8 cellular contexts compared by ENCODE assay signal in genomic region chr12:76083246-76083735, GRCh38. TPM values are rescaled to one million over a fixed set of nuclear protein-coding genes. Genes with fewer than 3 reads are reported as not detected.
A peak's percentile ranks its signal among the peaks of the same experiment; 100 is the strongest.
DNase-seq lines count a peak whose midpoint lies in the region; ATAC-seq, FAIRE-seq and TF ChIP-seq lines count a peak whose summit lies in the region.

No MANE protein-coding gene starts in this region.

- H3K79me2 ChIP-seq in HCT116 (ENCODE audit: insufficient read depth, low read length): peaks cover 60% of the 10 kb centered on the region

- H3K4me3 Mint-ChIP-seq in activated CD4-positive, alpha-beta memory T cell treated with anti-CD3 and anti-CD28 coated beads for 36 hours: peak overlapping the region; percentile 93

- TF ChIP-seq CTCF in HCT116 (IDR thresholded peaks at IDR 0.05 in 2 of 3, conservative IDR thresholded peaks at IDR 0.05 in 1 of 3; ENCODE audit: borderline replicate concordance in 1 of 3, insufficient read depth in 1 of 3, low read depth in 2 of 3, low read length in 2 of 3): no peak

- intact Hi-C loops in HCT116 (cut with micrococcal nuclease): loop anchor here (5.0 kb wide), 1 partner anchor 474 kb away; the partner anchor contains the start of gene OSBPL8
- intact Hi-C loops in activated CD4-positive, alpha-beta memory T cell treated with anti-CD3 and anti-CD28 coated beads for 36 hours (cut with micrococcal nuclease): loop anchor here (5.0 to 10.0 kb wide), 3 partner anchors 389 to 982 kb away; partner anchors contain the start of gene E2F7
- intact Hi-C loops in right cardiac atrium (cut with DNase I): loop anchor here in 2 of 4 donors (5.0 to 10.0 kb wide), 2 partner anchors 262 to 264 kb away; partner anchors contain the start of gene BBS10 (in 2 of the 2)

- WGBS in right cardiac atrium: 5% methylated on average over 11 of the region's 11 CpGs
- WGBS in small intestine, 3 donors: 8 to 13% (median 11%) methylated on average over 11 of the region's 11 CpGs

- H3K4me3 ChIP-seq in HCT116 (replicated peaks in 1 of 2; ENCODE audit: low read depth in 1 of 2, low read length in 2 of 2): peak overlapping the region; percentile 64 to 70
- peak overlapping the region; percentile 89 for H3K4me3 ChIP-seq in right cardiac atrium (ENCODE audit: low read length)
- H3K4me3 ChIP-seq in small intestine (ENCODE audit: low read depth in 1 of 2, low read length in 2 of 2): peak overlapping the region; percentile 64 to 77

- no peak for DNase-seq in HCT116 (ENCODE audit: low read depth, low spot score)
- no peak for DNase-seq in activated CD4-positive, alpha-beta memory T cell treated with anti-CD3 and anti-CD28 coated beads for 36 hours
- DNase-seq in right cardiac atrium: no peak
- DNase-seq in small intestine: no peak
- DNase-seq in NCI-H1417 treated with DMSO at 0.1 percent for 48 hours (lab: John Stamatoyannopoulos, UW): no peak
- DNase-seq in NCI-H82 (lab: John Stamatoyannopoulos, UW): no peak
- no peak for DNase-seq in DMS153 treated with DMSO at 0.1 percent for 48 hours (lab: John Stamatoyannopoulos, UW; ENCODE audit: unreplicated experiment)
- DNase-seq in RKO (ENCODE audit: low spot score): no peak

- H3K27ac ChIP-seq in HCT116 (ENCODE audit: low read depth, low read length): peak overlapping the region; percentile 88
- H3K27ac ChIP-seq in right cardiac atrium (ENCODE audit: low read length): no peak overlapping the region
- H3K27ac ChIP-seq in small intestine (ENCODE audit: low read depth in 1 of 2, low read length in 1 of 2): peak overlapping the region in 1 of 2 donors; percentile 97

- TF ChIP-seq POLR2A in HCT116 (IDR thresholded peaks at IDR 0.05; ENCODE audit: borderline replicate concordance, extremely low read depth, insufficient read depth, insufficient read length): no peak

- no peaks in the 10 kb centered on the region for H3K9me2 ChIP-seq in HCT116 (ENCODE audit: insufficient read depth)

- ATAC-seq in HCT116: no peak
- ATAC-seq in right cardiac atrium: no peak

- H3K9me3 Mint-ChIP-seq in activated CD4-positive, alpha-beta memory T cell treated with anti-CD3 and anti-CD28 coated beads for 36 hours: peaks cover 11% of the 10 kb centered on the region

- peaks cover 39% of the 10 kb centered on the region for H3K36me3 Mint-ChIP-seq in activated CD4-positive, alpha-beta memory T cell treated with anti-CD3 and anti-CD28 coated beads for 36 hours

- peaks cover 51% of the 10 kb centered on the region for H3K4me1 Mint-ChIP-seq in activated CD4-positive, alpha-beta memory T cell treated with anti-CD3 and anti-CD28 coated beads for 36 hours (ENCODE audit: low read depth)

- no peak overlapping the region for H2AFZ ChIP-seq in HCT116 (ENCODE audit: low read depth, low read length, poor library complexity, severe bottlenecking)

- peaks cover 0 to 9% of the 10 kb centered on the region in 2 experiments; a peak in 2 of 4 replicates for H3K36me3 ChIP-seq in HCT116 (ENCODE audit: control insufficient read depth in 1 of 2, insufficient read depth in 2 of 2, low read length in 2 of 2)
- H3K36me3 ChIP-seq in small intestine (ENCODE audit: control insufficient read depth in 2 of 2, insufficient read depth in 2 of 2, low read length in 2 of 2): no peaks in the 10 kb centered on the region

- RAD21 ChIA-PET in HCT116 (lab: Charles Lee; ENCODE audit: low non-redundant PET in 1 of 2, low total read pairs in 2 of 2, uncharacterized antibody in 2 of 2, unreplicated experiment in 2 of 2): no interaction called here

- H3K4me1 ChIP-seq in HCT116 (ENCODE audit: control insufficient read depth in 1 of 2, insufficient read depth in 2 of 2, low read length in 2 of 2) (peaks cover 13 to 27% of the 10 kb centered on the region in 2 experiments; a peak in 3 of 4 replicates), right cardiac atrium (ENCODE audit: control insufficient read depth, insufficient read depth, low read length) (peaks cover 2% of the 10 kb centered on the region), small intestine (ENCODE audit: control insufficient read depth in 2 of 2, insufficient read depth in 1 of 2, low read depth in 1 of 2, low read length in 1 of 2) (peaks cover 0 to 2% of the 10 kb centered on the region in 2 donors)

- POLR2A ChIA-PET in HCT116 (lab: Charles Lee): no interaction called here
- POLR2A ChIA-PET in activated CD4-positive, alpha-beta memory T cell treated with anti-CD3 and anti-CD28 coated beads for 36 hours (lab: Charles Lee): interaction anchor here (0.6 to 2.6 kb wide), 6 partner anchors 17 to 603 kb away, joined by 3 to 12 read pairs (median 5); partner anchors contain the start of genes GLIPR1, KRR1, OSBPL8 and PHLDA1

- H3K27me3 Mint-ChIP-seq in activated CD4-positive, alpha-beta memory T cell treated with anti-CD3 and anti-CD28 coated beads for 36 hours: no peaks in the 10 kb centered on the region

- peak overlapping the region; percentile 87 for H3K9ac ChIP-seq in HCT116 (ENCODE audit: low read length)

- H3K4me2 ChIP-seq in HCT116 (ENCODE audit: low read length): peak overlapping the region; percentile 81

- no peaks in the 10 kb centered on the region for H3K27me3 ChIP-seq in HCT116 (ENCODE audit: insufficient read depth, low read length)
- no peaks in the 10 kb centered on the region for H3K27me3 ChIP-seq in right cardiac atrium (ENCODE audit: control insufficient read depth, insufficient read depth)
- H3K27me3 ChIP-seq in small intestine (ENCODE audit: control insufficient read depth in 2 of 2, insufficient read depth in 2 of 2, low read length in 2 of 2): no peaks in the 10 kb centered on the region

- peak overlapping the region; percentile 99 for H3K27ac Mint-ChIP-seq in activated CD4-positive, alpha-beta memory T cell treated with anti-CD3 and anti-CD28 coated beads for 36 hours

- TF ChIP-seq RAD21 in HCT116 (IDR thresholded peaks at IDR 0.05; ENCODE audit: low read depth): no peak

- H4K20me1 ChIP-seq in HCT116 (ENCODE audit: insufficient read depth): peaks cover 18% of the 10 kb centered on the region; the same call in 1 of the 2 replicates

- no peak for FAIRE-seq in small intestine (lab: Jason Lieb, UNC)

- CTCF ChIA-PET in HCT116 (lab: Charles Lee): no interaction called here
- CTCF ChIA-PET in activated CD4-positive, alpha-beta memory T cell treated with anti-CD3 and anti-CD28 coated beads for 36 hours (lab: Charles Lee): interaction anchor here (0.7 to 2.0 kb wide), 2 partner anchors 265 to 593 kb away, joined by 3 to 7 read pairs; partner anchors contain the start of gene BBS10

- no peaks in the 10 kb centered on the region for H3K9me3 ChIP-seq in HCT116 (ENCODE audit: control insufficient read depth in 1 of 2, insufficient read depth in 1 of 2, low read depth in 1 of 2, low read length in 2 of 2)
- H3K9me3 ChIP-seq in right cardiac atrium (ENCODE audit: control insufficient read depth, low read length): peaks cover 2% of the 10 kb centered on the region
- H3K9me3 ChIP-seq in small intestine (ENCODE audit: control insufficient read depth, low read depth): no peaks in the 10 kb centered on the region

- BruUV-seq in HCT116 (replicated peaks; lab: Mats Ljungman, UMichigan): TSS peak; percentile 44

TF ChIP-seq in HCT116, 20 proteins besides CTCF, POLR2A, EP300 and RAD21:
- no peak for TF ChIP-seq ELF1 (IDR thresholded peaks at IDR 0.05; ENCODE audit: borderline replicate concordance, low read depth)
- no peak for TF ChIP-seq JUND (IDR thresholded peaks at IDR 0.05)
- no peak for TF ChIP-seq EZH2 (IDR thresholded peaks at IDR 0.05)

RNA-seq across cellular contexts. Expression of gene NAP1L1, which starts 1.2 kb away (rescaled TPM):
- total RNA-seq in HCT116 (2021; ENCODE audit: unreplicated experiment) (531 TPM), right cardiac atrium (100 to 1,000 TPM; 352 to 471 (median 401) TPM)
- polyA plus RNA-seq in HCT116 (2012): 226 and 309 TPM in 2 replicates
- total RNA-seq in activated CD4-positive, alpha-beta memory T cell treated with anti-CD3 and anti-CD28 coated beads for 36 hours: 100 to 1,000 TPM; 889 to 895 TPM
- polyA plus RNA-seq in right cardiac atrium (335 TPM), small intestine (100 to 1,000 TPM in 1 of 3 donors, 10 to 100 TPM in 2; 13.0 to 147 (median 99.7) TPM)

RNA-seq across cellular contexts. Expression of gene PHLDA1, which starts 51.7 kb away (rescaled TPM):
- total RNA-seq in HCT116 (2021; ENCODE audit: unreplicated experiment): 231 TPM
- 178 and 186 TPM in 2 replicates for polyA plus RNA-seq in HCT116 (2012)
- 10 to 100 TPM; 23.8 to 24.4 TPM for total RNA-seq in activated CD4-positive, alpha-beta memory T cell treated with anti-CD3 and anti-CD28 coated beads for 36 hours
- total RNA-seq in right cardiac atrium: 1 to 10 TPM; 2.0 to 5.9 (median 3.5) TPM
- 3.9 TPM for polyA plus RNA-seq in right cardiac atrium
- polyA plus RNA-seq in small intestine: 10 to 100 TPM in 1 of 3 donors, 1 to 10 TPM in 1, under 1 TPM in 1; 0.22 to 10.7 (median 2.2) TPM
